In the genomic region with DNA sequence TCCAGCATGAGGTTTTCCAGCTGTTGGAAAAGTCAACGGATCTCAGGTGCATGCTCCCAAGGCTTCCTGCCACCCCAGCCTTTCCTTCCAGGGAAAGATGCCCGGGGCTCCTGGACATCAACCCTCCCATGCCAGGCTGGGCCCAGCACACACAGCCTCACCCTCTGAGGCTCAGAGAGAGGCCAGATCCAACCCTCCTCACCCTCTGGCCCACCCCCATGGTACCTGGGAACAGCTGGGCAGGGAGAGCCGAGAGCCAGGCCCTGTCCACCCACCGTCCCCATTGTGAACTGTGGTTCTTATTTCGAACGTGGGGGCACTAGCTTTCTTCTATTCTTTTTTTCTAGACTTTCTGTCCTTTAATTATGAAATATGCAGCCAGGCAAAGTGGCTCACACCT, we compare ENCODE assay signal across 31 cellular contexts. TPM values are rescaled to one million over a fixed set of nuclear protein-coding genes. Genes with fewer than 3 reads are reported as not detected.
"Had no signal": no experiment of that assay in that cellular context is flagged by ENCODE, and none has a peak within 500 bp of the region (broad histone marks: within the 10 kb centered on the region; RNA-seq: fewer than 3 reads in every experiment).

No MANE protein-coding gene starts in this region.

- H3K9me3 ChIP-seq: esophagus muscularis mucosa, gastrocnemius medialis, heart right ventricle, left lung had no signal

- H3K4me3 Mint-ChIP-seq: memory B cell; naive thymus-derived CD4-positive, alpha-beta T cell had no signal

- FAIRE-seq: colon, endothelial cell of umbilical vein, islet of Langerhans, keratinocyte had no signal

- H3K4me3 ChIP-seq: coronary artery, dorsolateral prefrontal cortex, esophagus muscularis mucosa, gastrocnemius medialis, heart right ventricle, left lung, lung had no signal

- H3K27me3 ChIP-seq: dorsolateral prefrontal cortex, esophagus muscularis mucosa, gastrocnemius medialis, heart right ventricle, left lung had no signal

- DNase-seq: dermis blood vessel endothelial cell; dorsolateral prefrontal cortex; effector CD4-positive, alpha-beta T cell; effector memory CD4-positive, alpha-beta T cell; foreskin fibroblast; foreskin melanocyte; gastrocnemius medialis; glutamatergic neuron; head of caudate nucleus; heart right ventricle; hippocampal formation; kidney glomerular epithelial cell; left ventricle myocardium superior; mammary epithelial cell; midbrain had no signal

- ATAC-seq: gastrocnemius medialis; heart right ventricle; left lung; left ventricle myocardium superior; naive thymus-derived CD4-positive, alpha-beta T cell had no signal

- H3K27me3 Mint-ChIP-seq: memory B cell; naive thymus-derived CD4-positive, alpha-beta T cell had no signal

- H3K9me3 Mint-ChIP-seq: memory B cell; naive thymus-derived CD4-positive, alpha-beta T cell had no signal

- H3K4me1 Mint-ChIP-seq: naive thymus-derived CD4-positive, alpha-beta T cell had no signal

- H3K27ac Mint-ChIP-seq: memory B cell had no signal

- H3K27ac ChIP-seq: coronary artery, dorsolateral prefrontal cortex, esophagus muscularis mucosa, gastrocnemius medialis, heart right ventricle, left lung had no signal

RNA-seq across cellular contexts. Expression of a gene that starts 9.9 kb away (rescaled TPM):
- total RNA-seq: endothelial cell of umbilical vein, gastrocnemius medialis, glomerular endothelial cell, heart right ventricle, left ventricle myocardium superior, mononuclear cell had no signal
- polyA plus RNA-seq: endothelial cell of umbilical vein; mammary epithelial cell; naive thymus-derived CD4-positive, alpha-beta T cell had no signal

RNA-seq across cellular contexts. Expression of a gene that starts 18.2 kb away (rescaled TPM):
- total RNA-seq: dermis blood vessel endothelial cell; endothelial cell of umbilical vein; epithelial cell of proximal tubule; esophagus muscularis mucosa; gastrocnemius medialis; glomerular endothelial cell; heart right ventricle; left lung; left ventricle myocardium superior; lower leg skin; lung; mammary epithelial cell; mucosa of gallbladder; naive thymus-derived CD4-positive, alpha-beta T cell had no signal
- polyA plus RNA-seq: endothelial cell of umbilical vein; esophagus; heart right ventricle; keratinocyte; lung; mammary epithelial cell; naive thymus-derived CD4-positive, alpha-beta T cell had no signal
